In the genomic region with DNA sequence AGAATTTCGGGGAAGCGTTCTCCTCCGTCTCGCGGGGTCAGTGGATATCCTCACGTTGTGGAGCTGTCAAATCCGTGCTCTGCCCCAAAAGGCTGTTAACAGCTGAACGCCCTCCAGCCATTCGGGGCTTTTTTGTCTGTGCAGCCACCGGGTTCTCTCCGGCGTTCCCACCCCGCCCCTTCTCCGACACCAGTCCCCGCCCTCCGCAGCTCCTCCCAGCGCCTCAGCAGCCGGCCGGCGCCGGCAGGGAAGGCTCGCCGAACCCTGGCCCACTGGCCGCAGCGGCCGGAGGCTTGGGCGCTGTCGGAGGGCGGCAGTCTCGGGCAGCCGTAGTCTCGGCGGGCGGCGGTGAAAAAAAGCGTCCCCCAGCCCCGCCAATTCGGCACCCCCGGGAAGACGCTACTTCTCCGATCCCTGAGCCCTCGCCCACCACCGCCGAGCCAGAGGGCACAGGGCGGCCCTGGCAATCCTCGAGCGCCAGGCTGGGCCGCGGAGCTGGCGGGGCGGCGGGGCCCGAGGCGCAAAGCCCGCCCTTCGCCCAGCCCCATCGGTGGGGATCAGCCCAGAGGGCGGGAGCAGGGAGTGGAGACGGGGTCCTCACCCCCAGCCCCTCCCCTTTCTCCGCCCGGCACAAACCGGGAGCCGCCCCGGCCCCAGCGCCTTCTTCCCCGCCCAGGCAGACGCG, we compare ENCODE assay signal across 8 cellular contexts. TPM values are rescaled to one million over a fixed set of nuclear protein-coding genes. Genes with fewer than 3 reads are reported as not detected.
A peak's percentile ranks its signal among the peaks of the same experiment; 100 is the strongest.
DNase-seq lines count a peak whose midpoint lies in the region; ATAC-seq, FAIRE-seq and TF ChIP-seq lines count a peak whose summit lies in the region.

SESN1 (minus strand) TSS at position 496 of the 685 bp plus-strand sequence. CDS start 773 bp downstream, outside the sequence.

- ATAC-seq in HG02759 (IDR thresholded peaks at IDR 0.05; ENCODE audit: unreplicated experiment), result peak; percentile 75

- peak within 1 kb of the TSS; percentile 97 for H3K9ac ChIP-seq in adipocyte (ENCODE audit: low read length)

- DNase-seq in GM12891 (ENCODE audit: insufficient read length, low spot score) (peak; percentile 75), NCI-H128 (lab: John Stamatoyannopoulos, UW; ENCODE audit: unreplicated experiment) (peak; percentile 66), T follicular helper cell (ENCODE audit: low read depth) (peak; percentile 76), adipocyte (ENCODE audit: low read depth) (peak; percentile 98), cardiac septum (ENCODE audit: low spot score) (peak; percentile 98), pons (ENCODE audit: low spot score) (peak; percentile 80), transverse colon (peak; percentile 94)

- H3K27ac ChIP-seq in transverse colon, result peak within 1 kb of the TSS; percentile 95 to 100 (median 99)

- TF ChIP-seq POLR2A in GM12891 (IDR thresholded peaks at IDR 0.05; ENCODE audit: low read depth, low read length) (peak; percentile 39; the same call in 1 of the 2 replicates), transverse colon (IDR thresholded peaks at IDR 0.05) (peak; percentile 98)

- H3K36me3 ChIP-seq in adipocyte (ENCODE audit: control insufficient read depth, insufficient read depth, low read length, severe bottlenecking) (no peaks in the 10 kb centered on the region), transverse colon (no peaks in the 10 kb centered on the region)

- H3K4me1 ChIP-seq in adipocyte (ENCODE audit: control insufficient read depth, insufficient read depth, low read length), result peaks cover 26% of the 10 kb centered on the region
- H3K4me1 ChIP-seq in transverse colon, result peaks cover 7 to 64% (median 34%) of the 10 kb centered on the region in 4 donors

- in situ Hi-C loops in transverse colon (cut with MboI; ENCODE audit: low pct_ligation_motif_present in 1 of 4, low pct_unique_long_range_greater_than_20kb in 1 of 4, low sequenced_read_pairs in 3 of 4), result loop anchor here in 2 of 4 donors (10.0 to 25.0 kb wide), 2 partner anchors 290 to 1132 kb away; partner anchors contain the start of genes CD164 (in 1 of the 2) and SEC63 (in 1 of the 2)

- FAIRE-seq in GM12891 (lab: Jason Lieb, UNC), result peak; percentile 83

- TF ChIP-seq CTCF in transverse colon (IDR thresholded peaks at IDR 0.05), result no peak

- H3K27me3 ChIP-seq in adipocyte (replicated peaks; ENCODE audit: control insufficient read depth, insufficient read depth, low read length) (no peaks in the 10 kb centered on the region), transverse colon (no peaks in the 10 kb centered on the region)

- intact Hi-C loops in cardiac septum (cut with DNase I) (loop anchor here (1.0 kb wide), 2 partner anchors 288 to 536 kb away; partner anchors contain the start of gene CD164), transverse colon (cut with DNase I; ENCODE audit: low total_unique reads) (no loop called here)

- H3K4me3 ChIP-seq in adipocyte (ENCODE audit: low read length), result peak within 1 kb of the TSS; percentile 98
- peak within 1 kb of the TSS; percentile 49 to 80 (median 67) for H3K4me3 ChIP-seq in transverse colon

- TF ChIP-seq EP300 in transverse colon (IDR thresholded peaks at IDR 0.05; ENCODE audit: low read depth), result no peak

- H3K9me3 ChIP-seq in adipocyte (ENCODE audit: control insufficient read depth, low read length), result no peaks in the 10 kb centered on the region
- H3K9me3 ChIP-seq in transverse colon, result no peaks in the 10 kb centered on the region

- 0% methylated on average over 16 of the region's 68 CpGs; no CpG with 5 or more reads in 1 of the 2 donors for WGBS in transverse colon (ENCODE audit: low coverage in 1 of 2), 2 donors

TF ChIP-seq in GM12891, 5 proteins besides CTCF, POLR2A, EP300 and RAD21:
- TF ChIP-seq POLR2AphosphoS5 (IDR thresholded peaks at IDR 0.05; ENCODE audit: low read depth, low read length) (no peak), PAX5 (IDR thresholded peaks at IDR 0.05; ENCODE audit: insufficient read depth, low read length, severe bottlenecking) (no peak)

RNA-seq across cellular contexts. Expression of gene SESN1, which starts in this region (rescaled TPM):
- polyA plus RNA-seq in GM12891 (2012; ENCODE audit: low read depth, missing spikeins), result 3.7 TPM
- 29.6 TPM for total RNA-seq in cardiac septum
- 10 to 100 TPM; 43.1 to 73.4 (median 48.7) TPM for total RNA-seq in transverse colon

Comparison
In these comparisons a context has a peak if more than half of its experiments do, and no peak if none do; other contexts are left out.
1. Peak in every context shown above with its lines: DNase-seq, ATAC-seq, H3K4me3 ChIP-seq and H3K27ac ChIP-seq.